In the genomic region with DNA sequence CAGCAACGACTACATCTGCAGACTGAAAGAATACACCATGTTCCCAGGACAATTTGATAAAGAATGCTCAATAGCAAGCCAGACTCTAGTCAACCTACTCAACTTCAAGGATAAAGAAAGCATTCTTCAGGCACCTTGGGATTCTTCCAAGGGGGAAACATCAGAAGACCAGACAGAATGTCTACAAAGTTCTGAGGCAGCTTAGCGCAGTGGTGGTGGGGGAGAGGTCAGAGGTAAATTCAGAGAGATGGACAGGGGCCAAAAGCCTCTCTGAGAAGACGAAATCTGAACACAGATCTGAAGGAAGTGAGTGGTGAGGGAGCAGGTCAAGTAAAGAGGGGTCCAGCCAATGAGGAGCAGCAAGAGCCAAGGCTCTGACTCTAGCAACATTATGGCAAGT, we compare ENCODE assay signal across 14 cellular contexts. TPM values are rescaled to one million over a fixed set of nuclear protein-coding genes. Genes with fewer than 3 reads are reported as not detected.
A peak's percentile ranks its signal among the peaks of the same experiment; 100 is the strongest.
DNase-seq lines count a peak whose midpoint lies in the region; ATAC-seq, FAIRE-seq and TF ChIP-seq lines count a peak whose summit lies in the region.
"Had no signal": no experiment of that assay in that cellular context is flagged by ENCODE, and none has a peak within 500 bp of the region (broad histone marks: within the 10 kb centered on the region; RNA-seq: fewer than 3 reads in every experiment).

No MANE protein-coding gene starts in this region.

- H2BK12ac ChIP-seq in trophoblast cell (ENCODE audit: low read length) = no peak overlapping the region

- H2AK5ac ChIP-seq in trophoblast cell (ENCODE audit: low read length) = no peak overlapping the region

- H3K4me1 ChIP-seq in endothelial cell of umbilical vein (ENCODE audit: control insufficient read depth, extremely low read depth, insufficient read depth, low read length) = peaks cover 32% of the 10 kb centered on the region
- peaks cover 8 to 14% of the 10 kb centered on the region in 2 experiments for H3K4me1 ChIP-seq in trophoblast cell (ENCODE audit: control insufficient read depth in 1 of 2, insufficient read depth in 2 of 2, low read length in 2 of 2)

- no peaks in the 10 kb centered on the region for H3K27me3 Mint-ChIP-seq in CD4-positive, alpha-beta T cell

- POLR2A ChIA-PET in CD4-positive, alpha-beta T cell (lab: Charles Lee) = no interaction called here
- POLR2A ChIA-PET in endothelial cell of umbilical vein (lab: Charles Lee) = no interaction called here

- peak; percentile 70 for FAIRE-seq in endothelial cell of umbilical vein (lab: Jason Lieb, UNC)
- FAIRE-seq: small intestine had no signal

- no peak overlapping the region for H3K4me3 Mint-ChIP-seq in CD4-positive, alpha-beta T cell

- H3K36me3 ChIP-seq in endothelial cell of umbilical vein (ENCODE audit: control insufficient read depth in 2 of 2, extremely low read depth in 1 of 2, insufficient read depth in 2 of 2, low read length in 2 of 2) = no peaks in the 10 kb centered on the region
- H3K36me3 ChIP-seq in trophoblast cell (ENCODE audit: control insufficient read depth in 1 of 2, insufficient read depth in 2 of 2, low read length in 2 of 2) = peaks cover 7 to 11% of the 10 kb centered on the region in 2 experiments
- H3K36me3 ChIP-seq in WERI-Rb-1 = peaks cover 32% of the 10 kb centered on the region

- H3K14ac ChIP-seq in trophoblast cell (ENCODE audit: low read length) = no peak overlapping the region

- peak overlapping the region; percentile 12 for H4K12ac ChIP-seq in trophoblast cell (ENCODE audit: low read depth, low read length)

- H3K4me1 Mint-ChIP-seq in CD4-positive, alpha-beta T cell (ENCODE audit: low read depth) = peaks cover 47% of the 10 kb centered on the region

- H2BK5ac ChIP-seq in trophoblast cell (ENCODE audit: low read depth, low read length, poor library complexity) = no peak overlapping the region

- no peak overlapping the region for H3K18ac ChIP-seq in trophoblast cell (ENCODE audit: low read length)

- H3K36me3 Mint-ChIP-seq in CD4-positive, alpha-beta T cell (ENCODE audit: low read depth) = peaks cover 77% of the 10 kb centered on the region

- no peak overlapping the region for H2AFZ ChIP-seq in endothelial cell of umbilical vein (ENCODE audit: low read depth, low read length)
- no peak overlapping the region for H2AFZ ChIP-seq in trophoblast cell (ENCODE audit: insufficient read depth, low read length, poor library complexity)

- H3K4ac ChIP-seq in trophoblast cell (ENCODE audit: low read depth, low read length) = no peak overlapping the region

- no peaks in the 10 kb centered on the region for H3K9me1 ChIP-seq in endothelial cell of umbilical vein (replicated peaks; ENCODE audit: control insufficient read depth, extremely low read depth, insufficient read depth, low read length)

- no peak overlapping the region for H2BK120ac ChIP-seq in trophoblast cell (ENCODE audit: insufficient read depth, low read length, poor library complexity)

- no peak overlapping the region for H3K23ac ChIP-seq in trophoblast cell (ENCODE audit: low read length)

- intact Hi-C loops in CD4-positive, alpha-beta T cell (cut with DNase I, micrococcal nuclease) = no loop called here
- intact Hi-C loops in endothelial cell of umbilical vein (cut with micrococcal nuclease) = loop anchor here (2.0 to 10.0 kb wide), 2 partner anchors 50 to 282 kb away; a partner anchor contains a TSS

- DNase-seq in CD4-positive, alpha-beta T cell = no peak
- DNase-seq in SK-MEL-5 (ENCODE audit: low read depth, low spot score) (peak; percentile 57), endothelial cell of umbilical vein (ENCODE audit: low read depth, low spot score) (peak; percentile 26), trophoblast cell (no peak), WERI-Rb-1 (no peak), NCI-H2107 treated with DMSO at 0.1 percent for 48 hours (lab: John Stamatoyannopoulos, UW; ENCODE audit: unreplicated experiment) (no peak), HPDE6-E6E7 (ENCODE audit: extremely low spot score) (no peak)
- DNase-seq: activated CD4-positive, CD25-positive, alpha-beta regulatory T cell treated with anti-CD3 and anti-CD28 coated beads, Interleukin-2, amount 50 U/mL, for 72 hours; NCI-H1092; NCI-H524; SHP77; small intestine had no signal

- dilution Hi-C loops in endothelial cell of umbilical vein (cut with MboI; ENCODE audit: extremely low pct_ligation_motif_present, low sequenced_read_pairs) = no loop called here

- no peak for ATAC-seq in CD4-positive, alpha-beta T cell (ENCODE audit: poor library complexity)
- ATAC-seq in GM18517 (IDR thresholded peaks at IDR 0.05; ENCODE audit: unreplicated experiment) = no peak
- ATAC-seq: activated naive CD4-positive, alpha-beta T cell treated with anti-CD3 and anti-CD28 coated beads, Interleukin-2, amount 50 U/mL, for 72 hours had no signal

- no peak overlapping the region for H4K91ac ChIP-seq in trophoblast cell (ENCODE audit: low read depth, low read length)

- H4K20me1 ChIP-seq in endothelial cell of umbilical vein (replicated peaks; ENCODE audit: control insufficient read depth, extremely low read depth, insufficient read depth, low read length) = no peaks in the 10 kb centered on the region

- no peak overlapping the region for H3K27ac ChIP-seq in CD4-positive, alpha-beta T cell (ENCODE audit: low read depth, low read length)
- H3K27ac ChIP-seq in endothelial cell of umbilical vein (ENCODE audit: insufficient read depth, low read depth, low read length) (peak overlapping the region; percentile 87), trophoblast cell (ENCODE audit: low read depth, low read length) (no peak overlapping the region), WERI-Rb-1 (no peak overlapping the region)

- H3K9me3 Mint-ChIP-seq in CD4-positive, alpha-beta T cell = no peaks in the 10 kb centered on the region
- H3K9me3 Mint-ChIP-seq: activated naive CD4-positive, alpha-beta T cell treated with anti-CD3 and anti-CD28 coated beads, Interleukin-2, amount 50 U/mL, for 72 hours had no signal

- no peak for TF ChIP-seq POLR2A in endothelial cell of umbilical vein (IDR thresholded peaks at IDR 0.05; ENCODE audit: low read depth, low read length)

- CTCF ChIA-PET in CD4-positive, alpha-beta T cell (lab: Charles Lee) = no interaction called here
- CTCF ChIA-PET in endothelial cell of umbilical vein (lab: Charles Lee) = interaction anchor here (0.7 to 2.2 kb wide), 4 partner anchors 27 to 100 kb away, joined by 3 to 39 read pairs (median 9); a partner anchor contains a TSS

- H3K9ac ChIP-seq in endothelial cell of umbilical vein (replicated peaks; ENCODE audit: extremely low read depth, insufficient read depth, low read length) (no peak overlapping the region), trophoblast cell (ENCODE audit: low read length) (no peak overlapping the region)

- H3K79me1 ChIP-seq in trophoblast cell (ENCODE audit: low read length) = no peaks in the 10 kb centered on the region

- H3K27me3 ChIP-seq in CD4-positive, alpha-beta T cell (ENCODE audit: control insufficient read depth, insufficient read depth, low read length) = no peaks in the 10 kb centered on the region
- H3K27me3 ChIP-seq in endothelial cell of umbilical vein (ENCODE audit: control insufficient read depth in 2 of 2, insufficient read depth in 2 of 2, low read length in 2 of 2) = no peaks in the 10 kb centered on the region
- H3K27me3 ChIP-seq in trophoblast cell (ENCODE audit: insufficient read depth, low read length) = no peaks in the 10 kb centered on the region
- H3K27me3 ChIP-seq in WERI-Rb-1 (ENCODE audit: insufficient read depth, low read depth, severe bottlenecking) = no peaks in the 10 kb centered on the region

- H3K27ac Mint-ChIP-seq in CD4-positive, alpha-beta T cell = peak overlapping the region; percentile 19

- H3K4me2 ChIP-seq in endothelial cell of umbilical vein (ENCODE audit: insufficient read depth, low read length) (peak overlapping the region; percentile 69), trophoblast cell (ENCODE audit: low read length) (no peak overlapping the region)

- H4K8ac ChIP-seq in trophoblast cell (ENCODE audit: low read depth, low read length) = no peak overlapping the region

- no CpG with 5 or more reads among the region's 3 CpGs for whole genome bisulfite sequencing in trophoblast cell (ENCODE audit: extremely low coverage, insufficient coverage, insufficient read length)

- TF ChIP-seq CTCF in CD4-positive, alpha-beta T cell (IDR thresholded peaks at IDR 0.05) = no peak
- TF ChIP-seq CTCF in endothelial cell of umbilical vein (IDR thresholded peaks at IDR 0.05; ENCODE audit: extremely low read depth in 1 of 2, insufficient read depth in 1 of 2, low read depth in 1 of 2, low read length in 2 of 2) (no peak), WERI-Rb-1 (IDR thresholded peaks at IDR 0.05; ENCODE audit: low read depth, low read length) (no peak)

- BruUV-seq in endothelial cell of umbilical vein (replicated peaks; lab: Mats Ljungman, UMichigan) = no TSS peak

- H3K4me3 ChIP-seq in endothelial cell of umbilical vein (replicated peaks in 1 of 3; ENCODE audit: insufficient read depth in 1 of 3, low read depth in 1 of 3, low read length in 3 of 3) = no peak overlapping the region
- no peak overlapping the region for H3K4me3 ChIP-seq in trophoblast cell (ENCODE audit: low read depth, low read length)
- no peak overlapping the region for H3K4me3 ChIP-seq in WERI-Rb-1 (ENCODE audit: low read depth, low read length)

- no peaks in the 10 kb centered on the region for H3K9me3 ChIP-seq in CD4-positive, alpha-beta T cell (ENCODE audit: control insufficient read depth, low read length)
- H3K9me3 ChIP-seq in endothelial cell of umbilical vein (replicated peaks; ENCODE audit: control insufficient read depth, insufficient read depth, low read length) = no peaks in the 10 kb centered on the region
- no peaks in the 10 kb centered on the region for H3K9me3 ChIP-seq in trophoblast cell (ENCODE audit: insufficient read depth, low read depth, low read length)
- H3K9me3 ChIP-seq in WERI-Rb-1 (ENCODE audit: severe bottlenecking) = no peaks in the 10 kb centered on the region

- in situ Hi-C loops in SK-MEL-5 (cut with HindIII; ENCODE audit: low pct_unique_long_range_greater_than_20kb, low sequenced_read_pairs) = no loop called here

- H3K79me2 ChIP-seq in endothelial cell of umbilical vein (ENCODE audit: control insufficient read depth, insufficient read depth, low read length) (peaks cover 44% of the 10 kb centered on the region), trophoblast cell (ENCODE audit: control insufficient read depth, insufficient read depth, low read length, poor library complexity) (peaks cover 1% of the 10 kb centered on the region)

RNA-seq across cellular contexts. Expression of a gene that starts 27.6 kb away (rescaled TPM):
- total RNA-seq in CD4-positive, alpha-beta T cell = 10 to 100 TPM; 61.2 to 67.4 TPM
- 45.1 and 52.6 TPM in 2 replicates for total RNA-seq in SK-MEL-5 (2014; rRNA removed; shearing (Covaris generic))
- 130 and 159 TPM in 2 replicates for polyA plus RNA-seq in SK-MEL-5 (2015; cell fraction: cytosol; rRNA removed)
- polyA plus RNA-seq in SK-MEL-5 (2015; cell fraction: nucleus; rRNA removed) = 88.5 and 148 TPM in 2 replicates
- 136 and 138 TPM in 2 replicates for total RNA-seq in endothelial cell of umbilical vein
- 63.6 and 74.7 TPM in 2 replicates for polyA plus RNA-seq in endothelial cell of umbilical vein
- polyA plus RNA-seq in endothelial cell of umbilical vein (2011; cell fraction: cytosol; rRNA removed) = 61.2 and 72.6 TPM in 2 replicates
- 58.0 and 67.1 TPM in 2 replicates for polyA plus RNA-seq in endothelial cell of umbilical vein (2011; cell fraction: nucleus; rRNA removed)
- polyA plus RNA-seq in endothelial cell of umbilical vein (2012) = 139 and 171 TPM in 2 replicates
- 59.6 and 74.0 TPM in 2 replicates for polyA minus RNA-seq in endothelial cell of umbilical vein
- polyA minus RNA-seq in endothelial cell of umbilical vein (2011; cell fraction: cytosol; rRNA and poly(A)+ RNA removed) = 227 TPM
- 21.2 and 30.2 TPM in 2 replicates for polyA minus RNA-seq in endothelial cell of umbilical vein (2011; cell fraction: nucleus; rRNA and poly(A)+ RNA removed)
- polyA plus RNA-seq in trophoblast cell (2013) = 31.0 and 31.6 TPM in 2 replicates

RNA-seq across cellular contexts. Expression of a gene that starts 50.3 kb away (rescaled TPM):
- 100 to 1,000 TPM; 120 to 133 TPM for total RNA-seq in CD4-positive, alpha-beta T cell
- total RNA-seq in SK-MEL-5 (2014; rRNA removed; shearing (Covaris generic)) = 57.0 and 65.5 TPM in 2 replicates
- polyA plus RNA-seq in SK-MEL-5 (2015; cell fraction: cytosol; rRNA removed) = 39.1 and 51.2 TPM in 2 replicates
- polyA plus RNA-seq in SK-MEL-5 (2015; cell fraction: nucleus; rRNA removed) = 51.8 and 61.6 TPM in 2 replicates
- total RNA-seq in endothelial cell of umbilical vein = 40.9 and 45.3 TPM in 2 replicates
- polyA plus RNA-seq in endothelial cell of umbilical vein = 7.7 and 9.0 TPM in 2 replicates
- 10.3 and 13.8 TPM in 2 replicates for polyA plus RNA-seq in endothelial cell of umbilical vein (2011; cell fraction: cytosol; rRNA removed)
- 33.1 and 33.9 TPM in 2 replicates for polyA plus RNA-seq in endothelial cell of umbilical vein (2011; cell fraction: nucleus; rRNA removed)
- polyA plus RNA-seq in endothelial cell of umbilical vein (2012) = 13.8 and 16.5 TPM in 2 replicates
- polyA minus RNA-seq in endothelial cell of umbilical vein = 45.2 and 54.7 TPM in 2 replicates
- polyA minus RNA-seq in endothelial cell of umbilical vein (2011; cell fraction: cytosol; rRNA and poly(A)+ RNA removed) = 13.2 TPM
- 59.0 and 74.8 TPM in 2 replicates for polyA minus RNA-seq in endothelial cell of umbilical vein (2011; cell fraction: nucleus; rRNA and poly(A)+ RNA removed)
- polyA plus RNA-seq in trophoblast cell (2013) = 13.4 and 13.5 TPM in 2 replicates

Comparison
In these comparisons a context has a peak if more than half of its experiments do, and no peak if none do; other contexts are left out.
1. DNase-seq: peak in SK-MEL-5 (single experiment) and endothelial cell of umbilical vein (single experiment); none in CD4-positive, alpha-beta T cell (0 of 10), trophoblast cell (0 of 2), WERI-Rb-1 (single experiment), NCI-H2107 treated with DMSO at 0.1 percent for 48 hours (single experiment) and HPDE6-E6E7 (single experiment).